21 cellular contexts compared by ENCODE assay signal in genomic region chr12:25744334-25744733, GRCh38.
"Had no signal": no experiment of that assay in that cellular context is flagged by ENCODE, and none has a peak within 500 bp of the region (broad histone marks: within the 10 kb centered on the region; RNA-seq: fewer than 3 reads in every experiment).

No MANE protein-coding gene starts in this region.

- H3K27me3 Mint-ChIP-seq: activated CD4-positive, alpha-beta memory T cell treated with anti-CD3 and anti-CD28 coated beads for 36 hours; stimulated activated naive CD8-positive, alpha-beta T cell treated with anti-CD3 and anti-CD28 coated beads, Interleukin-15, amount 100 ng/mL, for 72 hours had no signal

- H3K36me3 Mint-ChIP-seq: activated CD4-positive, alpha-beta memory T cell treated with anti-CD3 and anti-CD28 coated beads for 36 hours; activated CD8-positive, alpha-beta memory T cell treated with anti-CD3 and anti-CD28 coated beads, Interleukin-2, amount 10 ng/mL, durations not matched to agents 7 days and 5 days; activated naive CD8-positive, alpha-beta T cell; natural killer cell treated with Interleukin-12 subunit alpha and Interleukin-12 subunit beta and Interleukin-15 and Interleukin-18, amount 100 ng/mL, for 72 hours had no signal

- DNase-seq: activated CD4-positive, alpha-beta memory T cell treated with anti-CD3 and anti-CD28 coated beads for 36 hours; activated CD4-positive, CD25-positive, alpha-beta regulatory T cell treated with anti-CD3 and anti-CD28 coated beads, Interleukin-2, amount 50 U/mL, for 72 hours; activated CD8-positive, alpha-beta memory T cell treated with anti-CD3 and anti-CD28 coated beads, Interleukin-2, amount 10 ng/mL, durations not matched to agents 7 days and 5 days; activated gamma-delta T cell; activated T-cell treated with anti-CD3 and anti-CD28 coated beads, Interleukin-2, amount 50 U/mL, for 1 hour; brain microvascular endothelial cell; effector CD8-positive, alpha-beta T cell; hypothalamus; kidney; left lung; mammary epithelial cell; psoas muscle; stimulated activated CD4-positive, alpha-beta T cell treated with anti-CD3 and anti-CD28 coated beads, Interleukin-1b, Interleukin-23, amount 100 ng/mL, for 48 hours; stimulated activated naive CD8-positive, alpha-beta T cell treated with anti-CD3 and anti-CD28 coated beads, Interleukin-15, amount 100 ng/mL, for 72 hours; SW 1271; upper lobe of right lung had no signal

- H3K27ac ChIP-seq: brain microvascular endothelial cell, left lung, psoas muscle, SJSA1, upper lobe of right lung had no signal

- H3K4me1 ChIP-seq: left lung, psoas muscle, upper lobe of right lung had no signal

- H3K27me3 ChIP-seq: brain microvascular endothelial cell, left lung, SJSA1, upper lobe of right lung had no signal

- H3K4me1 Mint-ChIP-seq: activated CD8-positive, alpha-beta memory T cell treated with anti-CD3 and anti-CD28 coated beads, Interleukin-2, amount 10 ng/mL, durations not matched to agents 7 days and 5 days; central memory CD8-positive, alpha-beta T cell; stimulated activated naive CD8-positive, alpha-beta T cell treated with anti-CD3 and anti-CD28 coated beads, Interleukin-15, amount 100 ng/mL, for 72 hours had no signal

- H3K36me3 ChIP-seq: brain microvascular endothelial cell, left lung, SJSA1, upper lobe of right lung had no signal

- H3K9me3 ChIP-seq: left lung, psoas muscle, SJSA1, upper lobe of right lung had no signal

- H3K27ac Mint-ChIP-seq: activated CD4-positive, alpha-beta memory T cell treated with anti-CD3 and anti-CD28 coated beads for 36 hours; activated CD8-positive, alpha-beta memory T cell treated with anti-CD3 and anti-CD28 coated beads, Interleukin-2, amount 10 ng/mL, durations not matched to agents 7 days and 5 days; activated naive CD8-positive, alpha-beta T cell; natural killer cell treated with Interleukin-12 subunit alpha and Interleukin-12 subunit beta and Interleukin-15 and Interleukin-18, amount 100 ng/mL, for 72 hours had no signal

- H3K4me3 Mint-ChIP-seq: activated CD4-positive, alpha-beta memory T cell treated with anti-CD3 and anti-CD28 coated beads for 36 hours; activated CD8-positive, alpha-beta memory T cell treated with anti-CD3 and anti-CD28 coated beads, Interleukin-2, amount 10 ng/mL, durations not matched to agents 7 days and 5 days; activated naive CD8-positive, alpha-beta T cell; central memory CD8-positive, alpha-beta T cell; natural killer cell treated with Interleukin-12 subunit alpha and Interleukin-12 subunit beta and Interleukin-15 and Interleukin-18, amount 100 ng/mL, for 72 hours; stimulated activated naive CD8-positive, alpha-beta T cell treated with anti-CD3 and anti-CD28 coated beads, Interleukin-15, amount 100 ng/mL, for 72 hours had no signal

- ATAC-seq: activated CD8-positive, alpha-beta memory T cell treated with anti-CD3 and anti-CD28 coated beads, Interleukin-2, amount 10 ng/mL, durations not matched to agents 7 days and 5 days; left lung; natural killer cell treated with Interleukin-12 subunit alpha and Interleukin-12 subunit beta and Interleukin-15 and Interleukin-18, amount 100 ng/mL, for 72 hours; psoas muscle; sciatic nerve; stimulated activated naive CD8-positive, alpha-beta T cell treated with anti-CD3 and anti-CD28 coated beads, Interleukin-15, amount 100 ng/mL, for 72 hours; upper lobe of right lung had no signal

- H3K4me3 ChIP-seq: left lung, psoas muscle, SJSA1, upper lobe of right lung had no signal

- H3K9me3 Mint-ChIP-seq: activated CD4-positive, alpha-beta memory T cell treated with anti-CD3 and anti-CD28 coated beads for 36 hours; central memory CD8-positive, alpha-beta T cell; natural killer cell treated with Interleukin-12 subunit alpha and Interleukin-12 subunit beta and Interleukin-15 and Interleukin-18, amount 100 ng/mL, for 72 hours; stimulated activated naive CD8-positive, alpha-beta T cell treated with anti-CD3 and anti-CD28 coated beads, Interleukin-15, amount 100 ng/mL, for 72 hours had no signal
